ENCODE assay signal across 10 cellular contexts in genomic region chr3:133928136-133928893, GRCh38. TPM values are rescaled to one million over a fixed set of nuclear protein-coding genes. Genes with fewer than 3 reads are reported as not detected.
DNase-seq lines count a peak whose midpoint lies in the region; ATAC-seq, FAIRE-seq and TF ChIP-seq lines count a peak whose summit lies in the region.
"Had no signal": no experiment of that assay in that cellular context is flagged by ENCODE, and none has a peak within 500 bp of the region (broad histone marks: within the 10 kb centered on the region; RNA-seq: fewer than 3 reads in every experiment).

No MANE protein-coding gene starts in this region.

- H3K9me3 ChIP-seq in ES-I3 (ENCODE audit: control insufficient read depth, insufficient read depth, low read length) (no peaks in the 10 kb centered on the region), neural cell (ENCODE audit: low read length) (no peaks in the 10 kb centered on the region)
- H3K9me3 ChIP-seq: upper lobe of left lung had no signal

- peak overlapping the region; percentile 53; the same call in 1 of the 2 replicates for H3K4me2 ChIP-seq in KMS-11
- no peak overlapping the region for H3K4me2 ChIP-seq in neural cell (ENCODE audit: low read length)

- H2AFZ ChIP-seq in KMS-11 (ENCODE audit: low read depth) (peak overlapping the region; percentile 81; the same call in 1 of the 2 replicates), neural cell (ENCODE audit: low read depth, low read length) (no peak overlapping the region)

- H3K36me3 ChIP-seq in ES-I3 (ENCODE audit: insufficient read depth, low read length) (no peaks in the 10 kb centered on the region), KMS-11 (ENCODE audit: insufficient read depth) (no peaks in the 10 kb centered on the region), neural cell (ENCODE audit: insufficient read depth, low read length) (no peaks in the 10 kb centered on the region)
- H3K36me3 ChIP-seq: brain microvascular endothelial cell had no signal

- DNase-seq in dorsolateral prefrontal cortex (no peak), HPDE6-E6E7 (ENCODE audit: extremely low spot score) (no peak), GM19239 (ENCODE audit: insufficient read length, low spot score) (no peak), GOT3 (lab: John Stamatoyannopoulos, UW) (no peak), omental fat pad (ENCODE audit: low spot score) (no peak)

- H3K79me2 ChIP-seq in KMS-11 (ENCODE audit: insufficient read depth, low read depth), result no peaks in the 10 kb centered on the region
- H3K79me2 ChIP-seq in neural cell (replicated peaks; ENCODE audit: insufficient read depth, low read length), result no peaks in the 10 kb centered on the region

- TF ChIP-seq CTCF in KMS-11 (conservative IDR thresholded peaks at IDR 0.05; ENCODE audit: low read depth, low read length) (no peak), dorsolateral prefrontal cortex (IDR thresholded peaks at IDR 0.05 in 54 of 56, conservative IDR thresholded peaks at IDR 0.05 in 2 of 56; ENCODE audit: low read depth in 1 of 56, partially characterized antibody in 56 of 56) (no peak), neural cell (IDR thresholded peaks at IDR 0.05; ENCODE audit: poor library complexity, severe bottlenecking) (no peak), omental fat pad (IDR thresholded peaks at IDR 0.05) (no peak)

- no peak for ATAC-seq in omental fat pad (ENCODE audit: low FRiP score)

- H3K27me3 ChIP-seq in KMS-11 (ENCODE audit: insufficient read depth, low read depth) (no peaks in the 10 kb centered on the region), dorsolateral prefrontal cortex (no peaks in the 10 kb centered on the region), neural cell (ENCODE audit: insufficient read depth, low read depth, low read length) (peaks cover 5% of the 10 kb centered on the region)
- H3K27me3 ChIP-seq: upper lobe of left lung had no signal

- intact Hi-C loops in dorsolateral prefrontal cortex (cut with DNase I), result loop anchor here (5.0 to 10.0 kb wide), 4 partner anchors 264 to 554 kb away; partner anchors contain the start of gene TOPBP1 (in 2 of the 2)

- H3F3A ChIP-seq in neural cell (ENCODE audit: insufficient read depth, low read length, poor library complexity, severe bottlenecking), result no peaks in the 10 kb centered on the region

- H3K9ac ChIP-seq in ES-I3 (ENCODE audit: low read depth, low read length), result peak overlapping the region; percentile 63; the same call in 1 of the 2 replicates
- no peak overlapping the region for H3K9ac ChIP-seq in KMS-11
- no peak overlapping the region for H3K9ac ChIP-seq in neural cell (ENCODE audit: low read length)

- FAIRE-seq in GM19239 (lab: Jason Lieb, UNC), result no peak

- no peaks in the 10 kb centered on the region for H4K20me1 ChIP-seq in KMS-11 (ENCODE audit: insufficient read depth)
- no peaks in the 10 kb centered on the region for H4K20me1 ChIP-seq in neural cell (ENCODE audit: insufficient read depth)

- no peaks in the 10 kb centered on the region for H3K4me1 ChIP-seq in ES-I3 (ENCODE audit: insufficient read depth, low read length)
- peaks cover 5% of the 10 kb centered on the region for H3K4me1 ChIP-seq in KMS-11 (ENCODE audit: low read depth, poor library complexity, severe bottlenecking)

- H3K4me3 ChIP-seq in KMS-11 (IDR thresholded peaks at IDR 0.05; ENCODE audit: insufficient read depth, low read depth, low read length) (no peak overlapping the region), dorsolateral prefrontal cortex (peak overlapping the region in 52 of 59 donors; percentile 36 to 77 (median 64)), neural cell (ENCODE audit: low read length) (peak overlapping the region; percentile 47)

- no peak for TF ChIP-seq EP300 in neural cell (conservative IDR thresholded peaks at IDR 0.05; ENCODE audit: poor library complexity, severe bottlenecking)

- H3K9me2 ChIP-seq in neural cell (ENCODE audit: insufficient read depth, low read length), result no peaks in the 10 kb centered on the region

- no peak for TF ChIP-seq RAD21 in neural cell (conservative IDR thresholded peaks at IDR 0.05)

- H3K27ac ChIP-seq in KMS-11 (no peak overlapping the region), dorsolateral prefrontal cortex (peak overlapping the region in 1 of 59 donors; percentile 25), neural cell (ENCODE audit: low read length) (no peak overlapping the region)
- H3K27ac ChIP-seq: brain microvascular endothelial cell had no signal

TF ChIP-seq in neural cell, 6 proteins besides CTCF, POLR2A, EP300 and RAD21:
- TF ChIP-seq TAF1 (IDR thresholded peaks at IDR 0.05; ENCODE audit: low read depth) (no peak), MXI1 (conservative IDR thresholded peaks at IDR 0.05; ENCODE audit: poor library complexity, severe bottlenecking) (no peak)

RNA-seq across cellular contexts. Expression of gene RAB6B, which starts 32.6 kb away (rescaled TPM):
- total RNA-seq in dorsolateral prefrontal cortex, result 100 to 1,000 TPM; 119 to 563 (median 431) TPM
- polyA plus RNA-seq in neural cell, result 57.5 and 60.8 TPM in 2 replicates
- 75.0 and 92.1 TPM in 2 replicates for polyA minus RNA-seq in neural cell
- total RNA-seq in omental fat pad, result 10 to 100 TPM in 1 of 4 donors, 1 to 10 TPM in 3; 1.7 to 16.4 (median 3.4) TPM

Comparison
In these comparisons a context has a peak if more than half of its experiments do, and no peak if none do; other contexts are left out.
1. RNA of gene RAB6B, which starts 32.6 kb away (total RNA-seq): 119 to 563 TPM in dorsolateral prefrontal cortex; 1.7 to 16.4 TPM in omental fat pad; every median in the first group is over 4 times any median in the second.